In genomic region chr16:27198451-27199234, GRCh38 we compare ENCODE assay signal across 1 cellular context.
A peak's percentile ranks its signal among the peaks of the same experiment; 100 is the strongest.
TF ChIP-seq lines count a peak whose summit lies in the region.

No MANE protein-coding gene starts in this region.

TF ChIP-seq in K562, 482 proteins besides CTCF, POLR2A, EP300 and RAD21 (continued from another document and continues in another):
- peak; percentile 75 for TF ChIP-seq GTF2B (IDR thresholded peaks at IDR 0.05; ENCODE audit: extremely low read depth, insufficient read length)
- no peak for TF ChIP-seq ZNF354B (CRISPR knock-in tag; IDR thresholded peaks at IDR 0.05)
- TF ChIP-seq NUFIP1 (IDR thresholded peaks at IDR 0.05; ENCODE audit: partially characterized antibody) = no peak
- TF ChIP-seq POLR2B (IDR thresholded peaks at IDR 0.05; ENCODE audit: low read depth, partially characterized antibody) = peak; percentile 97
- no peak for TF ChIP-seq SAFB (IDR thresholded peaks at IDR 0.05; ENCODE audit: borderline replicate concordance, low read depth, low read length)
- no peak for TF ChIP-seq ZNF449 (CRISPR knock-in tag; IDR thresholded peaks at IDR 0.05)
- no peak for TF ChIP-seq MXI1 (IDR thresholded peaks at IDR 0.05; ENCODE audit: low read depth, low read length)
- TF ChIP-seq CHD4 (IDR thresholded peaks at IDR 0.05; ENCODE audit: insufficient read depth, insufficient replicate concordance, low read depth, low read length, poor library complexity, severe bottlenecking) = no peak
- no peak for TF ChIP-seq SOX6 (IDR thresholded peaks at IDR 0.05)
- no peak for TF ChIP-seq TRIM28 (IDR thresholded peaks at IDR 0.05)
- TF ChIP-seq ZNF24 (IDR thresholded peaks at IDR 0.05) = no peak
- no peak for TF ChIP-seq RBM14 (IDR thresholded peaks at IDR 0.05; ENCODE audit: borderline replicate concordance, insufficient read depth, low read depth, low read length)
- TF ChIP-seq DACH1 (IDR thresholded peaks at IDR 0.05; ENCODE audit: partially characterized antibody) = no peak
- no peak for TF ChIP-seq ADNP (tag; IDR thresholded peaks at IDR 0.05)
- TF ChIP-seq ETV1 (tag; conservative IDR thresholded peaks at IDR 0.05; ENCODE audit: low read depth) = no peak
- TF ChIP-seq ZNF512 (tag; IDR thresholded peaks at IDR 0.05) = no peak
- TF ChIP-seq HMGXB4 (CRISPR knock-in tag; IDR thresholded peaks at IDR 0.05) = no peak
- no peak for TF ChIP-seq ZNF79 (CRISPR knock-in tag; IDR thresholded peaks at IDR 0.05; ENCODE audit: low read depth)
- TF ChIP-seq NBN (IDR thresholded peaks at IDR 0.05; ENCODE audit: low read depth) = 0 out of 2 replicates have a peak, but pooled peaks have one; percentile 46
- peak; percentile 82; the same call in 1 of the 2 replicates for TF ChIP-seq ZNF589 (CRISPR knock-in tag; IDR thresholded peaks at IDR 0.05; ENCODE audit: low read depth)
- TF ChIP-seq NCOA6 (IDR thresholded peaks at IDR 0.05) = no peak
- TF ChIP-seq GTF2A2 (tag; IDR thresholded peaks at IDR 0.05) = no peak
- no peak for TF ChIP-seq TEAD1 (CRISPR knock-in tag; IDR thresholded peaks at IDR 0.05)
- TF ChIP-seq CCAR2 (IDR thresholded peaks at IDR 0.05; ENCODE audit: low read depth, low read length) = no peak
- TF ChIP-seq TBP (optimal IDR thresholded peaks at IDR 0.05; ENCODE audit: low read depth, low read length) = peak; percentile 90
- no peak for TF ChIP-seq NR2F6 (CRISPR knock-in tag; IDR thresholded peaks at IDR 0.05)
- no peak for TF ChIP-seq THAP12 (CRISPR knock-in tag; IDR thresholded peaks at IDR 0.05)
- no peak for TF ChIP-seq PTRF (tag; IDR thresholded peaks at IDR 0.05)
- no peak for TF ChIP-seq PURB (CRISPR knock-in tag; IDR thresholded peaks at IDR 0.05; ENCODE audit: low read depth)
- TF ChIP-seq CBFA2T2 (conservative IDR thresholded peaks at IDR 0.05) = no peak
- TF ChIP-seq DLX4 (CRISPR knock-in tag; IDR thresholded peaks at IDR 0.05) = no peak
- TF ChIP-seq ZNF398 (CRISPR knock-in tag; IDR thresholded peaks at IDR 0.05) = no peak
- no peak for TF ChIP-seq EGR1 (conservative IDR thresholded peaks at IDR 0.05)
- TF ChIP-seq L3MBTL2 (IDR thresholded peaks at IDR 0.05) = peak; percentile 54; the same call in 1 of the 2 replicates
- TF ChIP-seq DNMT1 (IDR thresholded peaks at IDR 0.05) = no peak
- no peak for TF ChIP-seq SFPQ (IDR thresholded peaks at IDR 0.05; ENCODE audit: low read depth, low read length)
- no peak for TF ChIP-seq ZNF561 (CRISPR knock-in tag; conservative IDR thresholded peaks at IDR 0.05)
- no peak for TF ChIP-seq YBX1 (IDR thresholded peaks at IDR 0.05)
- TF ChIP-seq ZNF316 (IDR thresholded peaks at IDR 0.05) = no peak
- no peak for TF ChIP-seq RUNX1 (IDR thresholded peaks at IDR 0.05; ENCODE audit: low read depth)
- TF ChIP-seq EHMT2 (IDR thresholded peaks at IDR 0.05) = peak; percentile 84
- TF ChIP-seq ZNF592 (IDR thresholded peaks at IDR 0.05) = peak; percentile 64
- peak; percentile 67; the same call in 1 of the 2 replicates for TF ChIP-seq HMBOX1 (IDR thresholded peaks at IDR 0.05)
- TF ChIP-seq BCLAF1 (IDR thresholded peaks at IDR 0.05; ENCODE audit: borderline replicate concordance in 1 of 2, control insufficient read depth in 1 of 2, low read depth in 2 of 2, low read length in 1 of 2) = no peak
